15 cellular contexts compared by ENCODE assay signal in the genomic region with DNA sequence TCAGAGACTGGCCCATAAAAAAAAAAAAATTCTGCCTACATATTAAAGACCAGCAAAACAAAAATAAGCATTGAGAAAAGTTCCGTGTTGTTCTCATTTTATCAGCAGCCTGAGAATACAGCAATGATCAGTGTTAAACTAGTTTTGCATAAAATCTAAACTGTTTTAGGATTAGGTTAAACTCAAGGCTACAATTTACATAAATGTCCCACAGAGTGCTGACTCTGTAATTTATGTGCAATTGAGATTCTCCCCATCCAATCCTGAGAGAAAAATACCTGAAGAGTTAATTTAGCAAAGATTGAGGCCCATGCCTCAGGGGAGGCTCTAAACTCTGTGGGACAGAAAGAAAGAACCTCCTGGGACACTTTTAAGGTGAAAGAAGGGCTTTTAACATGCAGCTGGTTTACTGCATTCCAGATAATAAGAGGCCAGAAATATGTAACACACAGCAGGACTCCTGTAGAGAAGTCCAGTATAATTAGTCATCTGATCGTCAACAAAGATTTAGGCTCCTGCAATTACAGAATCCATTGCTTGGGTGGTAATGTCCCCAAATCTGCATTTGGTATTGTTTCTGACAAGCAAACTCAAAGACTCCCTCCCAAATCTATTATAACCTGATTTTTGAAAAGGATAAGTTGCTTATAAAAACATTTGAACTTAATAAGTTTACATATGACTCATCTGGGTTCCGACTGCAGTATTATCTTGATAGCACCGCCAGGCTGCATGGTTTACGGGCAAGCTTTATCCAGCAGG.
A peak's percentile ranks its signal among the peaks of the same experiment; 100 is the strongest.
DNase-seq lines count a peak whose midpoint lies in the region; ATAC-seq, FAIRE-seq and TF ChIP-seq lines count a peak whose summit lies in the region.
"Had no signal": no experiment of that assay in that cellular context is flagged by ENCODE, and none has a peak within 500 bp of the region (broad histone marks: within the 10 kb centered on the region; RNA-seq: fewer than 3 reads in every experiment).

No MANE protein-coding gene starts in this region.

- no peak overlapping the region for H3K4me3 Mint-ChIP-seq in naive thymus-derived CD4-positive, alpha-beta T cell
- H3K4me3 Mint-ChIP-seq: brain had no signal

- H3K27ac ChIP-seq in naive thymus-derived CD4-positive, alpha-beta T cell (ENCODE audit: low read depth, low read length), result no peak overlapping the region
- H3K27ac ChIP-seq: neutrophil had no signal

- H3K4me1 Mint-ChIP-seq in naive thymus-derived CD4-positive, alpha-beta T cell, result peaks cover 0 to 21% (median 0%) of the 10 kb centered on the region in 7 donors

- peaks cover 0 to 7% (median 0%) of the 10 kb centered on the region in 5 donors for H3K27me3 Mint-ChIP-seq in naive thymus-derived CD4-positive, alpha-beta T cell

- no peaks in the 10 kb centered on the region for H3K9me3 ChIP-seq in MG63
- no peaks in the 10 kb centered on the region for H3K9me3 ChIP-seq in naive thymus-derived CD4-positive, alpha-beta T cell (ENCODE audit: control insufficient read depth in 2 of 3, low read length in 3 of 3)
- H3K9me3 ChIP-seq: neutrophil had no signal

- H3K9me3 Mint-ChIP-seq in naive thymus-derived CD4-positive, alpha-beta T cell, result peaks cover 0 to 8% (median 0%) of the 10 kb centered on the region in 11 donors

- CTCF ChIA-PET in naive thymus-derived CD4-positive, alpha-beta T cell (lab: Charles Lee), result interaction anchor here (0.8 to 1.5 kb wide), 4 partner anchors 13 to 1706 kb away, joined by 4 to 8 read pairs (median 4); no protein-coding TSS in a partner anchor

- intact Hi-C loops in naive thymus-derived CD4-positive, alpha-beta T cell (cut with micrococcal nuclease), result loop anchor here in 1 of 2 donors (1.0 to 5.0 kb wide), 7 partner anchors 15 to 894 kb away; a partner anchor contains a TSS
- intact Hi-C loops in posterior cingulate gyrus (cut with DNase I), result no loop called here

- no peak for TF ChIP-seq POLR2A in GM12892 (IDR thresholded peaks at IDR 0.05; ENCODE audit: low read depth, low read length)

- POLR2A ChIA-PET in naive thymus-derived CD4-positive, alpha-beta T cell (lab: Charles Lee), result interaction anchor here (0.9 to 1.9 kb wide), 2 partner anchors 16 to 641 kb away, joined by 3 to 18 read pairs; no protein-coding TSS in a partner anchor

- no peak overlapping the region for H3K4me3 ChIP-seq in MG63
- no peak overlapping the region for H3K4me3 ChIP-seq in naive thymus-derived CD4-positive, alpha-beta T cell (ENCODE audit: low read length)

- no peak for FAIRE-seq in GM12892 (lab: Jason Lieb, UNC)
- FAIRE-seq: TTC549 had no signal

- no peaks in the 10 kb centered on the region for H3K4me1 ChIP-seq in naive thymus-derived CD4-positive, alpha-beta T cell (ENCODE audit: control insufficient read depth in 2 of 2, insufficient read depth in 2 of 2, low read length in 2 of 2)

- no peaks in the 10 kb centered on the region for H3K36me3 ChIP-seq in MG63
- no peaks in the 10 kb centered on the region for H3K36me3 ChIP-seq in naive thymus-derived CD4-positive, alpha-beta T cell (ENCODE audit: control insufficient read depth in 2 of 3, insufficient read depth in 3 of 3, low read length in 3 of 3)
- H3K36me3 ChIP-seq: neutrophil had no signal

- peak overlapping the region in 5 of 9 donors; percentile 2 to 50 (median 4) for H3K27ac Mint-ChIP-seq in naive thymus-derived CD4-positive, alpha-beta T cell
- H3K27ac Mint-ChIP-seq: brain; CD4-positive, CD25-positive, alpha-beta regulatory T cell had no signal

- no peaks in the 10 kb centered on the region; the same call in 1 of the 2 replicates for H3K27me3 ChIP-seq in MG63
- H3K27me3 ChIP-seq in naive thymus-derived CD4-positive, alpha-beta T cell (ENCODE audit: control insufficient read depth in 2 of 2, insufficient read depth in 2 of 2, low read length in 2 of 2), result no peaks in the 10 kb centered on the region
- H3K27me3 ChIP-seq: neutrophil had no signal

- peaks cover 0 to 9% (median 0%) of the 10 kb centered on the region in 5 donors for H3K36me3 Mint-ChIP-seq in naive thymus-derived CD4-positive, alpha-beta T cell
- H3K36me3 Mint-ChIP-seq: brain; CD4-positive, CD25-positive, alpha-beta regulatory T cell had no signal

- DNase-seq in DMS 273 (lab: John Stamatoyannopoulos, UW; ENCODE audit: unreplicated experiment) (peak; percentile 76), MG63 (peak; percentile 30), astrocyte of the hippocampus (ENCODE audit: low read depth, low spot score) (peak; percentile 63), hypothalamus (lab: John Stamatoyannopoulos, UW) (no peak), GM12892 (ENCODE audit: insufficient read length) (no peak), NCI-H1092 (lab: John Stamatoyannopoulos, UW) (no peak), posterior cingulate gyrus (no peak)
- no peak for DNase-seq in naive thymus-derived CD4-positive, alpha-beta T cell
- DNase-seq: activated CD8-positive, alpha-beta memory T cell treated with anti-CD3 and anti-CD28 coated beads, Interleukin-2, amount 50 U/mL, for 4 hours; CD4-positive, CD25-positive, alpha-beta regulatory T cell; NCI-H1105 treated with DMSO at 0.1 percent for 48 hours; stimulated activated CD4-positive, alpha-beta T cell treated with anti-CD3 and anti-CD28 coated beads, Interleukin-4, amount 100 ng/mL, for 24 hours had no signal

- ATAC-seq in naive thymus-derived CD4-positive, alpha-beta T cell, result no peak

Comparison
In these comparisons a context has a peak if more than half of its experiments do, and no peak if none do; other contexts are left out.
1. DNase-seq: peak in DMS 273 (single experiment), MG63 (single experiment) and astrocyte of the hippocampus (single experiment); none in naive thymus-derived CD4-positive, alpha-beta T cell (0 of 9), hypothalamus (0 of 51), GM12892 (single experiment), NCI-H1092 (single experiment) and posterior cingulate gyrus (0 of 10).